Comparison of ENCODE assay signal across 10 cellular contexts in the genomic region with DNA sequence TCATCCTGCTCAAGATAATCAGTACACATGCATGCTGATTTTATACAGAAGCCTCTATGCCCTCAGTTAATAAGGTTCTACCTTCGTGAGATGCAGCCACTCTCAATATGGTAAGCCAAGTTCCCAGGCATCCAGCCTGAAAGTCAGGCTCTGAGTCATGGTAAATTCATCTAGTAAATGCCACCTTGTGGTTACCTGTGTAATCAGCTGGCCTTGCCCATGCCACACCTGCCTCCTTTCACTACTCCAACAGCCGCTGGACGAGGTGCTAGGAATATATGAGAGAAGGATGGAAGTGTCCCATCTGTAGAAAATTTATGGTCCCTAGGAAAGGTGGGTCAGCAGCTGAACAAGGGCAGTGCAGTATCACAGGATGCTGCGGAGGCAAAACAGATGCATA.
DNase-seq lines count a peak whose midpoint lies in the region; ATAC-seq and TF ChIP-seq lines count a peak whose summit lies in the region.
"Had no signal": no experiment of that assay in that cellular context is flagged by ENCODE, and none has a peak within 500 bp of the region (broad histone marks: within the 10 kb centered on the region; RNA-seq: fewer than 3 reads in every experiment).

No MANE protein-coding gene starts in this region.

- no peaks in the 10 kb centered on the region for H3K36me3 ChIP-seq in HAP-1 (replicated peaks)

- TF ChIP-seq CTCF in epithelial cell of esophagus (IDR thresholded peaks at IDR 0.05; ENCODE audit: insufficient read depth, low read depth, low read length, missing control alignments) (peak; percentile 67), progenitor cell of endocrine pancreas (IDR thresholded peaks at IDR 0.05; ENCODE audit: unreplicated experiment) (peak; percentile 52), GM13976 (IDR thresholded peaks at IDR 0.05; ENCODE audit: borderline replicate concordance, control extremely low read depth, extremely low read depth, insufficient read depth, missing control alignments) (no peak)

- peaks cover 5% of the 10 kb centered on the region for H3K4me1 ChIP-seq in HAP-1

- peak; percentile 37 for DNase-seq in H4 (ENCODE audit: low spot score)
- DNase-seq in NCI-H69 (lab: John Stamatoyannopoulos, UW), result peak; percentile 38
- DNase-seq in epithelial cell of esophagus (ENCODE audit: low read depth), result peak; percentile 92
- DNase-seq in progenitor cell of endocrine pancreas (ENCODE audit: low spot score, unreplicated experiment), result no peak
- DNase-seq in HAP-1 (ENCODE audit: low spot score in 2 of 2), result no peak
- DNase-seq in activated T-cell treated with anti-CD3 and anti-CD28 coated beads for 4 hours, result no peak
- DNase-seq in GM13976 (ENCODE audit: low spot score), result no peak
- DNase-seq: NCI-H2029 had no signal

- no peaks in the 10 kb centered on the region for H3K27me3 ChIP-seq in HAP-1 (ENCODE audit: low read depth)

- no peaks in the 10 kb centered on the region for H3K36me3 Mint-ChIP-seq in progenitor cell of endocrine pancreas (ENCODE audit: insufficient read depth)

- H3K9me3 Mint-ChIP-seq in progenitor cell of endocrine pancreas (ENCODE audit: low read depth), result no peaks in the 10 kb centered on the region

- H3K4me1 Mint-ChIP-seq in progenitor cell of endocrine pancreas (ENCODE audit: low read depth), result no peaks in the 10 kb centered on the region

- H3K9me3 ChIP-seq in HAP-1, result no peaks in the 10 kb centered on the region

- no peak for ATAC-seq in HG02798 (IDR thresholded peaks at IDR 0.05; ENCODE audit: poor library complexity, unreplicated experiment)

- no peak overlapping the region for H3K4me3 ChIP-seq in epithelial cell of esophagus (ENCODE audit: low read length)
- H3K4me3 ChIP-seq in HAP-1, result no peak overlapping the region
- H3K4me3 ChIP-seq: skin epidermis had no signal

- H3K27ac Mint-ChIP-seq in progenitor cell of endocrine pancreas, result no peak overlapping the region

- in situ Hi-C loops in HAP-1 (cut with MboI; ENCODE audit: low sequenced_read_pairs), result no loop called here
- in situ Hi-C loops in GM13976 (cut with MboI; ENCODE audit: low sequenced_read_pairs, unreplicated experiment), result no loop called here

- H3K27me3 Mint-ChIP-seq in progenitor cell of endocrine pancreas, result no peaks in the 10 kb centered on the region

- H3K4me3 Mint-ChIP-seq in progenitor cell of endocrine pancreas (ENCODE audit: low read depth), result no peak overlapping the region

Comparison
In these comparisons a context has a peak if more than half of its experiments do, and no peak if none do; other contexts are left out.
1. DNase-seq: peak in H4 (single experiment), NCI-H69 (single experiment) and epithelial cell of esophagus (single experiment); none in progenitor cell of endocrine pancreas (single experiment), HAP-1 (0 of 2), activated T-cell treated with anti-CD3 and anti-CD28 coated beads for 4 hours (single experiment) and GM13976 (single experiment).